26 cellular contexts compared by ENCODE assay signal in the genomic region with DNA sequence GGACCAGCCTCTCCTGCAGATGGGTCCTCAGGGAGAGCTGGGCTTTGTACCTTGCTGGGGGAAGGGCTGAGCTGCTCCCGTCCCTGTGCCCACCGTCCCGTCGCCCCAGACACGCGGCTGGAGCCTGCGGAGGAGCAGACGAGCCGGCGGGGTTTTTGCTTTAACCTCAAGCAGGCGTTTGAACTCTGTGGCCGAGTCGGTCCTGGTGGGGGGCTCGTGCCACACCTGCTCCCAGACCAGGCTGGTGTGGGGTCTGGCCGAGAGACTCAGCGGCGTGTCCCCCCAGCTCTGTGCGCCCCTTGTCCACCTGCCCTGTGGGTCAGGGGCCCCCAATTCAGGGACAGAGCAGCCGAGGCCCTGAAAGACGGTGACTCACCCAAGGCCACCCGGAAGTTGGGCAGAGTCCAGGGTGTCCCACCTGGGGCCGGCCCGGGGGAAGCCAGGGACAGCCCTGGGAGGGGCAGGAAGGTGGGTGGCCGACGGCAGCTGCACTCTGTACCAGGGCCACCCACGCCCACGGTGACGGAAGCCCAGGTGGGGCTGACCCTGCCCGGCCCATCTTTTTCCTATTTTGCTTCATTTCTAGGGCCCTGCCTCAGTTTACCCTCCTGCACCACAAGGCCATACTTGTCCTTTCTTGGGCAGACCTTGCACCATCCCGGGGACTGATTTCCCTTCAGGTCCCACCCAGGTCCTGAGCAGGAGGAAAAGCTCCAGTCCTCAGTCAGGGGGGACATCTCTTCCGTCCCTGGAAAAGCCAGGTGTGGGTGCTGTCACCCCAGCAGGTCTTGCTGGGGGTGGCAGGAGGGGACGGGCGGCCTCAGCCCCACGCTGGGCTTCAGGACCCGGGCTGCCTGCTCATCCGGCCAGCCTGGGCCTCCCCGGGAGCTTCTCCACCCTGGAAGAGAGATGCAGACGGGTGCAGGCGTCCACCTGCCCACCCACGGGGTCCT. TPM values are rescaled to one million over a fixed set of nuclear protein-coding genes. Genes with fewer than 3 reads are reported as not detected.
"Had no signal": no experiment of that assay in that cellular context is flagged by ENCODE, and none has a peak within 500 bp of the region (broad histone marks: within the 10 kb centered on the region; RNA-seq: fewer than 3 reads in every experiment).

No MANE protein-coding gene starts in this region.

- ATAC-seq: activated CD8-positive, alpha-beta T cell treated with anti-CD3 and anti-CD28 coated beads for 36 hours; activated T-helper 17 cell treated with anti-CD3 and anti-CD28 coated beads, Interleukin-2, amount 50 U/mL, for 72 hours; body of pancreas had no signal

- H3K36me3 ChIP-seq: right atrium auricular region, suprapubic skin had no signal

- H3K9me3 ChIP-seq: body of pancreas, right atrium auricular region, suprapubic skin had no signal

- H3K4me3 ChIP-seq: body of pancreas, lung, right atrium auricular region, skin epidermis, suprapubic skin had no signal

- H3K27me3 Mint-ChIP-seq: progenitor cell of endocrine pancreas had no signal

- H3K27ac Mint-ChIP-seq: activated B cell treated with CpG ODN at 0.5 μM for 24 hours; activated CD8-positive, alpha-beta T cell treated with anti-CD3 and anti-CD28 coated beads for 36 hours; activated T-helper 17 cell treated with anti-CD3 and anti-CD28 coated beads, Interleukin-2, amount 50 U/mL, for 72 hours; endodermal cell; nephron progenitor cell; progenitor cell of endocrine pancreas; stimulated activated naive CD8-positive, alpha-beta T cell treated with anti-CD3 and anti-CD28 coated beads, Interleukin-15, Interleukin-2, amounts not matched to agents 100 ng/mL and 50 ng/mL, for 24 hours had no signal

- H3K9me3 Mint-ChIP-seq: activated B cell treated with CpG ODN at 0.5 μM for 24 hours; activated CD8-positive, alpha-beta T cell treated with anti-CD3 and anti-CD28 coated beads for 36 hours; activated T-helper 17 cell treated with anti-CD3 and anti-CD28 coated beads, Interleukin-2, amount 50 U/mL, for 72 hours; endodermal cell; nephron progenitor cell; stimulated activated naive CD8-positive, alpha-beta T cell treated with anti-CD3 and anti-CD28 coated beads, Interleukin-15, Interleukin-2, amounts not matched to agents 100 ng/mL and 50 ng/mL, for 24 hours had no signal

- DNase-seq: activated B cell treated with CpG ODN at 0.5 μM for 24 hours; activated CD4-positive, alpha-beta T cell treated with anti-CD3 and anti-CD28 coated beads for 48 hours; activated CD8-positive, alpha-beta T cell treated with anti-CD3 and anti-CD28 coated beads for 36 hours; activated naive CD4-positive, alpha-beta T cell; activated T-cell treated with anti-CD3 and anti-CD28 coated beads, Interleukin-2, amount 50 U/mL, for 1 hour; body of pancreas; dorsolateral prefrontal cortex; endodermal cell; foreskin fibroblast; hippocampal formation; islet precursor cell; nephron progenitor cell; occipital lobe; stimulated activated CD4-positive, alpha-beta T cell treated with anti-CD3 and anti-CD28 coated beads, Interleukin-15, amount 100 ng/mL, for 24 hours; stimulated activated CD4-positive, alpha-beta T cell treated with anti-CD3 and anti-CD28 coated beads, Interleukin-2, amount 100 ng/mL, for 48 hours; T-helper 9 cell; trophoblast cell had no signal

- H3K4me3 Mint-ChIP-seq: activated B cell treated with CpG ODN at 0.5 μM for 24 hours; activated CD8-positive, alpha-beta T cell treated with anti-CD3 and anti-CD28 coated beads for 36 hours; activated T-helper 17 cell treated with anti-CD3 and anti-CD28 coated beads, Interleukin-2, amount 50 U/mL, for 72 hours; endodermal cell; nephron progenitor cell; stimulated activated naive CD8-positive, alpha-beta T cell treated with anti-CD3 and anti-CD28 coated beads, Interleukin-15, Interleukin-2, amounts not matched to agents 100 ng/mL and 50 ng/mL, for 24 hours had no signal

- H3K4me1 Mint-ChIP-seq: activated T-helper 17 cell treated with anti-CD3 and anti-CD28 coated beads, Interleukin-2, amount 50 U/mL, for 72 hours; endodermal cell had no signal

- H3K27ac ChIP-seq: body of pancreas, dorsolateral prefrontal cortex, epithelial cell of prostate, right atrium auricular region, skin epidermis, suprapubic skin had no signal

RNA-seq across cellular contexts. Expression of a gene that starts 5.3 kb away (rescaled TPM):
- total RNA-seq: activated B cell treated with CpG ODN at 0.5 μM for 24 hours; activated CD8-positive, alpha-beta T cell treated with anti-CD3 and anti-CD28 coated beads for 36 hours; activated T-helper 17 cell treated with anti-CD3 and anti-CD28 coated beads, Interleukin-2, amount 50 U/mL, for 72 hours; body of pancreas; cardiac septum; right atrium auricular region; suprapubic skin had no signal
- polyA plus RNA-seq: lung had no signal
